ENCODE assay signal across 8 cellular contexts in the genomic region with DNA sequence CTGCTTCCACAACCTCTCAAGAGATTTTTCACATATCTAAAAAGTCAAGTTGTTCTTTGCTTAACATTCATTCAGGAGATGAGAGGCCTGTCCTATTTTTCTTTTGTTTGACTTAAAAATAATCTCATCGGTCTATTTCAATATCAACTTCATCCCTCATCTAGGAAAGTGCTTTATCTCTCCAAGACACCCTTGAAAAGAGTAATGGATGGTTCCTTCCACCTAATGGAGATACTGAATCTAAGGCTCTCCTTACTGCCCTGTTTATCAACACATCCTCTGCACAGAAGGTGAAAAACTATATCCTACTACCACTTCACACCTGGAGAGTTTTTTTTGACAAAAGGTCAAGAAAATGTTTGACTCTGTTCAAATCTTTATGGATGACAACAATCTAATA. TPM values are rescaled to one million over a fixed set of nuclear protein-coding genes. Genes with fewer than 3 reads are reported as not detected.
DNase-seq lines count a peak whose midpoint lies in the region; ATAC-seq and TF ChIP-seq lines count a peak whose summit lies in the region.

No MANE protein-coding gene starts in this region.

- DNase-seq in activated naive CD4-positive, alpha-beta T cell treated with anti-CD3 and anti-CD28 coated beads, Interleukin-2, amount 10 ng/mL, durations not matched to agents 7 days and 5 days, result no peak
- no peak for DNase-seq in activated naive CD4-positive, alpha-beta T cell treated with anti-CD3 and anti-CD28 coated beads, Interleukin-2, amount 50 U/mL, for 16 hours
- DNase-seq in activated naive CD8-positive, alpha-beta T cell treated with anti-CD3 and anti-CD28 coated beads for 36 hours, result no peak
- DNase-seq in left lung, result no peak
- DNase-seq in transverse colon, result no peak

- peak overlapping the region; percentile 99 for H3K27ac Mint-ChIP-seq in activated naive CD4-positive, alpha-beta T cell treated with anti-CD3 and anti-CD28 coated beads, Interleukin-2, amount 10 ng/mL, durations not matched to agents 7 days and 5 days
- H3K27ac Mint-ChIP-seq in activated naive CD8-positive, alpha-beta T cell treated with anti-CD3 and anti-CD28 coated beads for 36 hours, result peak overlapping the region; percentile 97

- no peak for TF ChIP-seq POLR2A in transverse colon (IDR thresholded peaks at IDR 0.05)

- H3K4me1 ChIP-seq in left lung (peaks cover 24 to 68% of the 10 kb centered on the region in 2 donors), transverse colon (peaks cover 15 to 69% (median 55%) of the 10 kb centered on the region in 4 donors)

- WGBS in transverse colon (ENCODE audit: low coverage in 1 of 2), 2 donors, result 0 to 3% methylated on average over 1 of the region's 1 CpG

- peak overlapping the region; percentile 94 for H3K4me3 ChIP-seq in left lung
- H3K4me3 ChIP-seq in transverse colon, result peak overlapping the region in 3 of 4 donors; percentile 73 to 88 (median 85)

- H3K27me3 Mint-ChIP-seq in activated naive CD4-positive, alpha-beta T cell treated with anti-CD3 and anti-CD28 coated beads, Interleukin-2, amount 10 ng/mL, durations not matched to agents 7 days and 5 days, result peaks cover 3% of the 10 kb centered on the region
- H3K27me3 Mint-ChIP-seq in activated naive CD8-positive, alpha-beta T cell treated with anti-CD3 and anti-CD28 coated beads for 36 hours, result no peaks in the 10 kb centered on the region

- intact Hi-C loops in left lung (cut with DNase I), result loop anchor here in 1 of 2 donors (5.0 to 10.0 kb wide), 2 partner anchors 50 to 97 kb away; partner anchors contain the start of gene HNRNPA3
- intact Hi-C loops in transverse colon (cut with DNase I; ENCODE audit: low total_unique reads), result loop anchor here (10.0 kb wide), 1 partner anchor 73 kb away; no protein-coding TSS in a partner anchor

- TF ChIP-seq CTCF in left lung (IDR thresholded peaks at IDR 0.05), result no peak
- TF ChIP-seq CTCF in transverse colon (IDR thresholded peaks at IDR 0.05), result no peak

- H3K27me3 ChIP-seq in left lung (no peaks in the 10 kb centered on the region), transverse colon (no peaks in the 10 kb centered on the region)

- H3K36me3 Mint-ChIP-seq in activated naive CD4-positive, alpha-beta T cell treated with anti-CD3 and anti-CD28 coated beads, Interleukin-2, amount 10 ng/mL, durations not matched to agents 7 days and 5 days, result peaks cover 43% of the 10 kb centered on the region
- peaks cover 54% of the 10 kb centered on the region for H3K36me3 Mint-ChIP-seq in activated naive CD8-positive, alpha-beta T cell treated with anti-CD3 and anti-CD28 coated beads for 36 hours

- peaks cover 4% of the 10 kb centered on the region for H3K9me3 Mint-ChIP-seq in activated naive CD4-positive, alpha-beta T cell treated with anti-CD3 and anti-CD28 coated beads, Interleukin-2, amount 10 ng/mL, durations not matched to agents 7 days and 5 days
- peaks cover 4% of the 10 kb centered on the region for H3K9me3 Mint-ChIP-seq in activated naive CD8-positive, alpha-beta T cell treated with anti-CD3 and anti-CD28 coated beads for 36 hours

- TF ChIP-seq EP300 in transverse colon (IDR thresholded peaks at IDR 0.05; ENCODE audit: low read depth), result no peak

- in situ Hi-C loops in transverse colon (cut with MboI; ENCODE audit: low pct_ligation_motif_present in 1 of 4, low pct_unique_long_range_greater_than_20kb in 1 of 4, low sequenced_read_pairs in 3 of 4), result loop anchor here in 1 of 4 donors (10.0 kb wide), 1 partner anchor 97 kb away; no protein-coding TSS in a partner anchor

- H3K4me3 Mint-ChIP-seq in activated naive CD4-positive, alpha-beta T cell treated with anti-CD3 and anti-CD28 coated beads, Interleukin-2, amount 10 ng/mL, durations not matched to agents 7 days and 5 days, result peak overlapping the region; percentile 98
- H3K4me3 Mint-ChIP-seq in activated naive CD8-positive, alpha-beta T cell treated with anti-CD3 and anti-CD28 coated beads for 36 hours, result peak overlapping the region; percentile 97

- ATAC-seq in left lung (no peak), GM21717 (IDR thresholded peaks at IDR 0.05; ENCODE audit: unreplicated experiment) (no peak), HG02798 (IDR thresholded peaks at IDR 0.05; ENCODE audit: poor library complexity, unreplicated experiment) (no peak), GM19395 (IDR thresholded peaks at IDR 0.05; ENCODE audit: unreplicated experiment) (no peak)

- H3K27ac ChIP-seq in left lung, result peak overlapping the region; percentile 100
- peak overlapping the region; percentile 98 to 100 (median 98) for H3K27ac ChIP-seq in transverse colon

- H3K9me3 ChIP-seq in left lung (no peaks in the 10 kb centered on the region), transverse colon (no peaks in the 10 kb centered on the region)

- H3K4me1 Mint-ChIP-seq in activated naive CD4-positive, alpha-beta T cell treated with anti-CD3 and anti-CD28 coated beads, Interleukin-2, amount 10 ng/mL, durations not matched to agents 7 days and 5 days, result peaks cover 62% of the 10 kb centered on the region
- peaks cover 59% of the 10 kb centered on the region for H3K4me1 Mint-ChIP-seq in activated naive CD8-positive, alpha-beta T cell treated with anti-CD3 and anti-CD28 coated beads for 36 hours

- CTCF ChIA-PET in activated naive CD4-positive, alpha-beta T cell treated with anti-CD3 and anti-CD28 coated beads, Interleukin-2, amount 10 ng/mL, durations not matched to agents 7 days and 5 days (lab: Charles Lee), result interaction anchor here (0.7 to 5.4 kb wide), 5 partner anchors 27 to 287 kb away, joined by 3 to 56 read pairs (median 3); no protein-coding TSS in a partner anchor

- H3K36me3 ChIP-seq in left lung (no peaks in the 10 kb centered on the region), transverse colon (no peaks in the 10 kb centered on the region)

RNA-seq across cellular contexts. Expression of gene NFE2L2, which starts 2.4 kb away (rescaled TPM):
- 10 to 100 TPM; 68.3 to 70.3 TPM for total RNA-seq in activated naive CD8-positive, alpha-beta T cell treated with anti-CD3 and anti-CD28 coated beads for 36 hours
- total RNA-seq in left lung (100 to 1,000 TPM in 1 of 2 donors, 10 to 100 TPM in 1; 98.4 to 104 TPM), transverse colon (100 to 1,000 TPM in 1 of 4 donors, 10 to 100 TPM in 3; 41.6 to 105 (median 65.2) TPM)

RNA-seq across cellular contexts. Expression of gene HNRNPA3, which starts 49.5 kb away (rescaled TPM):
- total RNA-seq in activated naive CD8-positive, alpha-beta T cell treated with anti-CD3 and anti-CD28 coated beads for 36 hours, result 100 to 1,000 TPM; 253 to 254 TPM
- total RNA-seq in left lung (100 to 1,000 TPM; 151 to 180 TPM), transverse colon (10 to 100 TPM; 40.6 to 83.2 (median 57.4) TPM)
